ENCODE assay signal across 9 cellular contexts in the genomic region with DNA sequence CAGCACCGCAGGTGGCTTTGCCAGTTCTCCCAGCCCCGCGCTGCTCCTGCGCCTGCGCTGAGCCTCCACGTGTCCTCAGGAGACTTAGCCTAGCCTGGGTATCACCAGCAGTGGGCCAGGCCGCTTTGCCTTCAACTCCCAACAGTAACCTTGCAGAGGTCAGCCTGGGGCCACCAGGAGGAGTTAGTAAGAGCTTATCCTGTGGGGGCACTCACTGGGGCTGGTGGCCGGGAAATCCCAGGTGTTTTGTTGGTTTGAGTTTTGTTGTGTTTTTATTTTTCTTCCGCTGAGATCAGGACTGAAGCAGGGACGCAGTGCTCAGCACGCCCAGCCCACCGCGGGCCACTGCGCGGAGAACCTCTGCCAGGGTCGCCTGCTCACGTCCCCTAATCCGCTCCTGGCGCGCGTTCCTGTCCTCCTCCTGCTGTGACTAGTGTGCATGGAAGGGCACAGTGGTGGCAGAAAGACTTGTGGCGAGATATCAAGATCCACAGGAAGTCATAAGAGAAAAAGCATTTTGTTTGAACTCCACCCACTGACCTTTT.
DNase-seq lines count a peak whose midpoint lies in the region; ATAC-seq and TF ChIP-seq lines count a peak whose summit lies in the region.
"Had no signal": no experiment of that assay in that cellular context is flagged by ENCODE, and none has a peak within 500 bp of the region (broad histone marks: within the 10 kb centered on the region; RNA-seq: fewer than 3 reads in every experiment).

No MANE protein-coding gene starts in this region.

- peak overlapping the region; percentile 60 for H3K4me2 ChIP-seq in neural progenitor cell

- H3K4me1 ChIP-seq in endocrine pancreas (ENCODE audit: control insufficient read depth, insufficient read depth, low read length) (no peaks in the 10 kb centered on the region), neural progenitor cell (peaks cover 54% of the 10 kb centered on the region), thymus (ENCODE audit: control insufficient read depth, insufficient read depth, low read length) (no peaks in the 10 kb centered on the region)

- no peak for ATAC-seq in HG03095 (IDR thresholded peaks at IDR 0.05; ENCODE audit: unreplicated experiment)
- ATAC-seq in HG02885 (IDR thresholded peaks at IDR 0.05; ENCODE audit: poor library complexity, unreplicated experiment), result no peak

- TF ChIP-seq CTCF in neural progenitor cell (IDR thresholded peaks at IDR 0.05), result peak; percentile 10

- WGBS in thymus, result 90% methylated on average over 22 of the region's 22 CpGs

- no peak overlapping the region for H3K4me3 ChIP-seq in endocrine pancreas (ENCODE audit: control insufficient read depth, insufficient read depth, low read length)
- H3K4me3 ChIP-seq in neural progenitor cell, result peak overlapping the region; percentile 0
- H3K4me3 ChIP-seq in thymus (ENCODE audit: low read length), result no peak overlapping the region

- H3K36me3 Mint-ChIP-seq in activated CD4-positive, alpha-beta memory T cell treated with anti-CD3 and anti-CD28 coated beads, Interleukin-2, amount 10 ng/mL, durations not matched to agents 7 days and 5 days (ENCODE audit: low read depth), result peaks cover 5% of the 10 kb centered on the region
- no peaks in the 10 kb centered on the region for H3K36me3 Mint-ChIP-seq in neural progenitor cell

- peaks cover 58% of the 10 kb centered on the region for H3F3A ChIP-seq in neural progenitor cell (ENCODE audit: low read depth)

- H3K27ac ChIP-seq in neural progenitor cell (peak overlapping the region; percentile 93), thymus (ENCODE audit: low read depth) (peak overlapping the region; percentile 84)

- H3K36me3 ChIP-seq in endocrine pancreas (ENCODE audit: control insufficient read depth, insufficient read depth, low read length) (no peaks in the 10 kb centered on the region), neural progenitor cell (no peaks in the 10 kb centered on the region), thymus (ENCODE audit: control insufficient read depth, insufficient read depth) (no peaks in the 10 kb centered on the region)

- CTCF ChIA-PET in activated CD4-positive, alpha-beta memory T cell treated with anti-CD3 and anti-CD28 coated beads, Interleukin-2, amount 10 ng/mL, durations not matched to agents 7 days and 5 days (lab: Charles Lee), result interaction anchor here (1.0 to 1.4 kb wide), 2 partner anchors 68 to 114 kb away, joined by 3 to 7 read pairs; no protein-coding TSS in a partner anchor

- no peaks in the 10 kb centered on the region for H4K20me1 ChIP-seq in neural progenitor cell (ENCODE audit: low read depth)

- no peaks in the 10 kb centered on the region for H3K27me3 ChIP-seq in endocrine pancreas (ENCODE audit: control insufficient read depth, insufficient read depth, low read length)
- H3K27me3 ChIP-seq in neural progenitor cell, result no peaks in the 10 kb centered on the region
- no peaks in the 10 kb centered on the region for H3K27me3 ChIP-seq in thymus (ENCODE audit: control insufficient read depth, insufficient read depth)

- peak overlapping the region; percentile 80 for H3K4me3 Mint-ChIP-seq in activated CD4-positive, alpha-beta memory T cell treated with anti-CD3 and anti-CD28 coated beads, Interleukin-2, amount 10 ng/mL, durations not matched to agents 7 days and 5 days
- H3K4me3 Mint-ChIP-seq in neural progenitor cell, result peak overlapping the region; percentile 38

- POLR2A ChIA-PET in activated CD4-positive, alpha-beta memory T cell treated with anti-CD3 and anti-CD28 coated beads, Interleukin-2, amount 10 ng/mL, durations not matched to agents 7 days and 5 days (lab: Charles Lee), result interaction anchor here (1.2 to 2.3 kb wide), 7 partner anchors 9 to 206 kb away, joined by 3 to 30 read pairs (median 5); no protein-coding TSS in a partner anchor

- no peaks in the 10 kb centered on the region for H3K9me3 Mint-ChIP-seq in activated CD4-positive, alpha-beta memory T cell treated with anti-CD3 and anti-CD28 coated beads, Interleukin-2, amount 10 ng/mL, durations not matched to agents 7 days and 5 days
- H3K9me3 Mint-ChIP-seq in neural progenitor cell, result peaks cover 12% of the 10 kb centered on the region
- H3K9me3 Mint-ChIP-seq: immature natural killer cell had no signal

- DNase-seq in NCI-H1092 treated with DMSO at 0.1 percent for 48 hours (lab: John Stamatoyannopoulos, UW) (peak; percentile 94), neural progenitor cell (ENCODE audit: low spot score) (peak; percentile 58), SKM-1 treated with dmso at 0.1 percent for 144 hours (lab: John Stamatoyannopoulos, UW; ENCODE audit: unreplicated experiment) (no peak)
- peak; percentile 78 for DNase-seq in activated CD4-positive, alpha-beta memory T cell treated with anti-CD3 and anti-CD28 coated beads, Interleukin-2, amount 10 ng/mL, durations not matched to agents 7 days and 5 days

- H3K9ac ChIP-seq in endocrine pancreas (ENCODE audit: control insufficient read depth, insufficient read depth, low read length) (peak overlapping the region; percentile 14), neural progenitor cell (no peak overlapping the region)

- H3K27me3 Mint-ChIP-seq in activated CD4-positive, alpha-beta memory T cell treated with anti-CD3 and anti-CD28 coated beads, Interleukin-2, amount 10 ng/mL, durations not matched to agents 7 days and 5 days, result no peaks in the 10 kb centered on the region
- H3K27me3 Mint-ChIP-seq in neural progenitor cell (ENCODE audit: insufficient read depth, low read depth), result peaks cover 14% of the 10 kb centered on the region

- H3K9me3 ChIP-seq in endocrine pancreas (ENCODE audit: control insufficient read depth, low read length), result no peaks in the 10 kb centered on the region
- no peaks in the 10 kb centered on the region for H3K9me3 ChIP-seq in neural progenitor cell (ENCODE audit: low read depth)
- H3K9me3 ChIP-seq in thymus (ENCODE audit: control insufficient read depth), result no peaks in the 10 kb centered on the region

- peak overlapping the region; percentile 97 for H3K27ac Mint-ChIP-seq in activated CD4-positive, alpha-beta memory T cell treated with anti-CD3 and anti-CD28 coated beads, Interleukin-2, amount 10 ng/mL, durations not matched to agents 7 days and 5 days
- H3K27ac Mint-ChIP-seq in neural progenitor cell, result peak overlapping the region; percentile 98

- peaks cover 41% of the 10 kb centered on the region for H3K4me1 Mint-ChIP-seq in activated CD4-positive, alpha-beta memory T cell treated with anti-CD3 and anti-CD28 coated beads, Interleukin-2, amount 10 ng/mL, durations not matched to agents 7 days and 5 days
- peaks cover 52% of the 10 kb centered on the region for H3K4me1 Mint-ChIP-seq in neural progenitor cell
- H3K4me1 Mint-ChIP-seq: immature natural killer cell had no signal

- H2AFZ ChIP-seq in neural progenitor cell (replicated peaks), result no peak overlapping the region

- H3K79me2 ChIP-seq in neural progenitor cell (ENCODE audit: low read depth), result no peaks in the 10 kb centered on the region
